ENCODE assay signal across 19 cellular contexts in the genomic region with DNA sequence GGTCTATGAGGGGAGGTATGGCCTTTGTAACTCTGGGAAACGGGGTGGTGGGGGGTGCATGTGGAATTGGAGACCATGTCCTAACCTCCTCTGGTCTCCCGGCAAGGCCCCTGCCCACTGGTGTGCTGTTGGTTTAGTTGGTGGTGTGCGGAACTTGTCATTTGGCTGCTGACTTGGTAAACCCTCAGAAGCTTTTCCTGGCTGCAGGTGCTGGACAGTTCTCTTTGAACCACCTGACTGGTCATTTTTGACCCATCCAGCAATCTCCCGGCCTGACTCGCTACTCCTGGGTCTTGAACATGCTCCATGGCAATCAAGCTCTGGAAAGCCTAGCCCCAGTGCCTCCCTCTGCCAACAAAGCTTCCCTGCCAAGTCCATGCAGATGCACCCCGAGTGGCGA. TPM values are rescaled to one million over a fixed set of nuclear protein-coding genes. Genes with fewer than 3 reads are reported as not detected.
DNase-seq lines count a peak whose midpoint lies in the region; ATAC-seq and TF ChIP-seq lines count a peak whose summit lies in the region.
"Had no signal": no experiment of that assay in that cellular context is flagged by ENCODE, and none has a peak within 500 bp of the region (broad histone marks: within the 10 kb centered on the region; RNA-seq: fewer than 3 reads in every experiment).

No MANE protein-coding gene starts in this region.

- H3K27ac ChIP-seq in GM23338 (ENCODE audit: low read depth) (no peak overlapping the region), HEK293 (ENCODE audit: extremely low read depth, low read depth, low read length) (no peak overlapping the region), breast epithelium (no peak overlapping the region)
- H3K27ac ChIP-seq: 22Rv1; A549; BLaER1 treated with 17β-estradiol and CSF1 and Interleukin-3, amounts not matched to agents 10 nM and 100 nM; C4-2B had no signal

- H3K27me3 Mint-ChIP-seq in GM23338 (ENCODE audit: insufficient read depth, low read depth, poor library complexity) (peaks cover 1% of the 10 kb centered on the region), glutamatergic neuron (ENCODE audit: unreplicated experiment) (peaks cover 1% of the 10 kb centered on the region)
- H3K27me3 Mint-ChIP-seq: B cell; CD4-positive, alpha-beta T cell had no signal

- H3K4me2 ChIP-seq in GM23338, result no peak overlapping the region
- H3K4me2 ChIP-seq: A549; BLaER1 treated with 17β-estradiol and CSF1 and Interleukin-3, amounts not matched to agents 10 nM and 100 nM had no signal

- H3K36me3 Mint-ChIP-seq in GM23338 (ENCODE audit: low read depth), result no peaks in the 10 kb centered on the region
- no peaks in the 10 kb centered on the region for H3K36me3 Mint-ChIP-seq in glutamatergic neuron (ENCODE audit: unreplicated experiment)

- no peaks in the 10 kb centered on the region for H3K79me2 ChIP-seq in GM23338 (replicated peaks; ENCODE audit: insufficient read depth)

- TF ChIP-seq POLR2A in breast epithelium (IDR thresholded peaks at IDR 0.05), result no peak

- H3K27me3 ChIP-seq in GM23338 (ENCODE audit: insufficient read depth) (no peaks in the 10 kb centered on the region), breast epithelium (no peaks in the 10 kb centered on the region)
- H3K27me3 ChIP-seq: BLaER1 treated with 17β-estradiol and CSF1 and Interleukin-3, amounts not matched to agents 10 nM and 100 nM had no signal

- H3K27ac Mint-ChIP-seq in GM23338 (no peak overlapping the region), glutamatergic neuron (ENCODE audit: unreplicated experiment) (peak overlapping the region; percentile 55)
- H3K27ac Mint-ChIP-seq: B cell; CD4-positive, alpha-beta T cell; CD8-positive, alpha-beta T cell had no signal

- H3K4me1 ChIP-seq in GM23338 (ENCODE audit: insufficient read depth) (peaks cover 13% of the 10 kb centered on the region), HEK293 (ENCODE audit: control insufficient read depth, insufficient read depth, low read length) (no peaks in the 10 kb centered on the region), breast epithelium (no peaks in the 10 kb centered on the region)
- H3K4me1 ChIP-seq: BLaER1 treated with 17β-estradiol and CSF1 and Interleukin-3, amounts not matched to agents 10 nM and 100 nM had no signal

- TF ChIP-seq CTCF in GM23338 (conservative IDR thresholded peaks at IDR 0.05; ENCODE audit: low read depth in 2 of 2) (no peak), HEK293 (tag by site-specific recombination; IDR thresholded peaks at IDR 0.05) (no peak), glutamatergic neuron (IDR thresholded peaks at IDR 0.05; ENCODE audit: partially characterized antibody, unreplicated experiment) (no peak), breast epithelium (IDR thresholded peaks at IDR 0.05) (no peak)

- H3K4me3 Mint-ChIP-seq in GM23338 (no peak overlapping the region), glutamatergic neuron (ENCODE audit: unreplicated experiment) (no peak overlapping the region)
- H3K4me3 Mint-ChIP-seq: B cell; CD4-positive, alpha-beta T cell; CD8-positive, alpha-beta T cell had no signal

- no peak for DNase-seq in GM23338 (ENCODE audit: low spot score)
- no peak for DNase-seq in glutamatergic neuron
- no peak for DNase-seq in breast epithelium (ENCODE audit: low spot score in 2 of 2)
- no peak for DNase-seq in NCI-H69 (lab: John Stamatoyannopoulos, UW)
- DNase-seq: AML-193; Caco-2; Calu3; CD4-positive, alpha-beta T cell; CD8-positive, alpha-beta T cell; DMS79 treated with DMSO at 0.1 percent for 48 hours; GF-D8 had no signal

- CTCF ChIA-PET in HEK293 (lab: Yijun Ruan, JAX), result interaction anchor here (0.6 kb wide), 1 partner anchor 10 kb away, joined by 3 read pairs; no protein-coding TSS in a partner anchor

- intact Hi-C loops in breast epithelium (cut with DNase I; ENCODE audit: low total_unique reads), result no loop called here

- no peaks in the 10 kb centered on the region for H4K20me1 ChIP-seq in GM23338 (replicated peaks; ENCODE audit: insufficient read depth)
- H4K20me1 ChIP-seq: BLaER1 treated with 17β-estradiol and CSF1 and Interleukin-3, amounts not matched to agents 10 nM and 100 nM had no signal

- H3K9me3 ChIP-seq in HEK293 (ENCODE audit: control insufficient read depth, insufficient read depth, low read depth, low read length), result no peaks in the 10 kb centered on the region
- no peaks in the 10 kb centered on the region for H3K9me3 ChIP-seq in breast epithelium
- H3K9me3 ChIP-seq: A549, Caco-2 had no signal

- POLR2A ChIA-PET in HEK293 (lab: Yijun Ruan, JAX), result no interaction called here

- ATAC-seq in GM23338 (no peak), HG03280 (IDR thresholded peaks at IDR 0.05; ENCODE audit: unreplicated experiment) (no peak)
- ATAC-seq: A549; CD8-positive, alpha-beta T cell had no signal

- no peaks in the 10 kb centered on the region; the same call in 1 of the 2 replicates for H3K9me2 ChIP-seq in GM23338 (ENCODE audit: insufficient read depth)

- H2AFZ ChIP-seq in GM23338, result no peak overlapping the region

- H3K4me3 ChIP-seq in GM23338, result no peak overlapping the region
- H3K4me3 ChIP-seq in HEK293 (ENCODE audit: low read depth, low read length), result no peak overlapping the region
- no peak overlapping the region for H3K4me3 ChIP-seq in breast epithelium
- H3K4me3 ChIP-seq: A549; BLaER1 treated with 17β-estradiol and CSF1 and Interleukin-3, amounts not matched to agents 10 nM and 100 nM had no signal

- H3K4me1 Mint-ChIP-seq in GM23338, result peaks cover 10% of the 10 kb centered on the region
- H3K4me1 Mint-ChIP-seq in glutamatergic neuron (ENCODE audit: low read depth, unreplicated experiment), result peaks cover 2% of the 10 kb centered on the region
- H3K4me1 Mint-ChIP-seq: B cell had no signal

- H3K36me3 ChIP-seq in GM23338 (ENCODE audit: insufficient read depth), result no peaks in the 10 kb centered on the region
- H3K36me3 ChIP-seq in HEK293 (ENCODE audit: control insufficient read depth in 2 of 2, insufficient read depth in 1 of 2, low read length in 2 of 2), result no peaks in the 10 kb centered on the region
- no peaks in the 10 kb centered on the region for H3K36me3 ChIP-seq in breast epithelium

- no peaks in the 10 kb centered on the region; the same call in 2 of the 3 replicates for H3K9me3 Mint-ChIP-seq in GM23338
- no peaks in the 10 kb centered on the region for H3K9me3 Mint-ChIP-seq in glutamatergic neuron (ENCODE audit: unreplicated experiment)
- H3K9me3 Mint-ChIP-seq: CD4-positive, alpha-beta T cell; CD8-positive, alpha-beta T cell had no signal

- no peaks in the 10 kb centered on the region for H3F3A ChIP-seq in GM23338 (replicated peaks; ENCODE audit: low read depth)

TF ChIP-seq in GM23338, 12 proteins besides CTCF, POLR2A, EP300 and RAD21 (continues in another document):
- no peak for TF ChIP-seq ZNF331 (CRISPR knock-in tag; IDR thresholded peaks at IDR 0.05; ENCODE audit: low read depth)

TF ChIP-seq in HEK293, 187 proteins besides CTCF, POLR2A, EP300 and RAD21 (continues in another document):
- no peak for TF ChIP-seq ZNF174 (tag by site-specific recombination; IDR thresholded peaks at IDR 0.05)

TF ChIP-seq in PFSK-1, 5 proteins besides CTCF, POLR2A, EP300 and RAD21:
- no peak for TF ChIP-seq POLR2AphosphoS5 (IDR thresholded peaks at IDR 0.05; ENCODE audit: low read depth, low read length)
- TF ChIP-seq, protein P1, sequence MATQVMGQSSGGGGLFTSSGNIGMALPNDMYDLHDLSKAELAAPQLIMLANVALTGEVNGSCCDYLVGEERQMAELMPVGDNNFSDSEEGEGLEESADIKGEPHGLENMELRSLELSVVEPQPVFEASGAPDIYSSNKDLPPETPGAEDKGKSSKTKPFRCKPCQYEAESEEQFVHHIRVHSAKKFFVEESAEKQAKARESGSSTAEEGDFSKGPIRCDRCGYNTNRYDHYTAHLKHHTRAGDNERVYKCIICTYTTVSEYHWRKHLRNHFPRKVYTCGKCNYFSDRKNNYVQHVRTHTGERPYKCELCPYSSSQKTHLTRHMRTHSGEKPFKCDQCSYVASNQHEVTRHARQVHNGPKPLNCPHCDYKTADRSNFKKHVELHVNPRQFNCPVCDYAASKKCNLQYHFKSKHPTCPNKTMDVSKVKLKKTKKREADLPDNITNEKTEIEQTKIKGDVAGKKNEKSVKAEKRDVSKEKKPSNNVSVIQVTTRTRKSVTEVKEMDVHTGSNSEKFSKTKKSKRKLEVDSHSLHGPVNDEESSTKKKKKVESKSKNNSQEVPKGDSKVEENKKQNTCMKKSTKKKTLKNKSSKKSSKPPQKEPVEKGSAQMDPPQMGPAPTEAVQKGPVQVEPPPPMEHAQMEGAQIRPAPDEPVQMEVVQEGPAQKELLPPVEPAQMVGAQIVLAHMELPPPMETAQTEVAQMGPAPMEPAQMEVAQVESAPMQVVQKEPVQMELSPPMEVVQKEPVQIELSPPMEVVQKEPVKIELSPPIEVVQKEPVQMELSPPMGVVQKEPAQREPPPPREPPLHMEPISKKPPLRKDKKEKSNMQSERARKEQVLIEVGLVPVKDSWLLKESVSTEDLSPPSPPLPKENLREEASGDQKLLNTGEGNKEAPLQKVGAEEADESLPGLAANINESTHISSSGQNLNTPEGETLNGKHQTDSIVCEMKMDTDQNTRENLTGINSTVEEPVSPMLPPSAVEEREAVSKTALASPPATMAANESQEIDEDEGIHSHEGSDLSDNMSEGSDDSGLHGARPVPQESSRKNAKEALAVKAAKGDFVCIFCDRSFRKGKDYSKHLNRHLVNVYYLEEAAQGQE (IDR thresholded peaks at IDR 0.05; ENCODE audit: insufficient read depth in 1 of 2, low read depth in 2 of 2, low read length in 2 of 2), result peak; percentile 60 to 79

RNA-seq across cellular contexts. Expression of a gene that starts 15.0 kb away (rescaled TPM):
- 0.82 and 1.1 TPM in 2 replicates for total RNA-seq in GM23338 (2014; rRNA removed; shearing (Covaris generic))
- 0.76 and 0.85 TPM in 2 replicates for polyA plus RNA-seq in GM23338 (2016; fragmentation: Nextera tagmentation; extraction: Ambion mirVana)
- 1.7 TPM for polyA plus RNA-seq in PFSK-1 (2012; ENCODE audit: insufficient read length, low read depth)
- total RNA-seq in glutamatergic neuron (ENCODE audit: unreplicated experiment) (0.78 TPM), breast epithelium (1 to 10 TPM; 1.6 to 7.8 (median 4.9) TPM)
